In the genomic region with DNA sequence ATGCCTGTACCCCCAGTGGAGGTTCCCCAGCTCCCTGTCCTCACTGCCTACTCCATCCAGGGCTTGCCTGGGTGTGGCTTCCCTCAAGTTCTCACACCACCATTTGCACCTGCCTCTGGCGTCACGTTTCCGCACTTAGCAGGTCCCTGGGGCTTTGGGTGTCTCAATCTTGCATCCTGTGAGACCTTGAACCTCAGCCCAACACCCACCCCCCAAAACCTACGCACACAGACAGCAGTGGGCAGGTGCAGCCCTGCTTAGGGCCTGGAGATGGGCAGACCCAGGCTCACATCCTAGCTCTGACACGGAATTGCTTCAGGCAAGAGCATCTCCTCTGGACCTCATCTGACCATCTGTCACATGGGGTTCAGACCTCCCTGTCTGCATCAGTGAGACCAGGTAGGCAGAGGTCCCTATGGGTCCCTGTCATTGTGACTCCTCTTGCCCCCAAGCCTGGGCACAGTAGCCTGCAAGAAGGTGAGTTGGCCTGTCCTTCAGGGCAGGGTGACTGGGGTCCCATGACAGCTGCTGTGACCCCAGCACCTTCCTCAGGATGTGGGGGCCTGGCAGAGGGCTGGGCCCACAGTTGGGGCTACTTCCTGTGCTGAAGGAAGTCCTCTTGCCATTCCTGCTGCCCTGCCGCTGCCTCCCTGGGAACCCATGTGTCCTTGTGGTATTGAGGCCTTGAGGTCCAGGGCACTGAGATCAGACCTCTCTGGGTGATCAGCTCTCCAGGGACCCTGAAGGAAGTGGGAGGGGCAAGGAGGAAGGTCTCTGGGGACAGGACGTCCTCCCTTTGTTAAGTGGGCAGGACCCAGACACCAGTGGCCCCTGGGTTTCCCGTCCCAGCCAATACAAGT, we compare ENCODE assay signal across 1 cellular context.
TF ChIP-seq lines count a peak whose summit lies in the region.

No MANE protein-coding gene starts in this region.

TF ChIP-seq in GM12878, 131 proteins besides CTCF, POLR2A, EP300 and RAD21 (continued from another document):
- TF ChIP-seq, protein P1, sequence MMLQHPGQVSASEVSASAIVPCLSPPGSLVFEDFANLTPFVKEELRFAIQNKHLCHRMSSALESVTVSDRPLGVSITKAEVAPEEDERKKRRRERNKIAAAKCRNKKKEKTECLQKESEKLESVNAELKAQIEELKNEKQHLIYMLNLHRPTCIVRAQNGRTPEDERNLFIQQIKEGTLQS (IDR thresholded peaks at IDR 0.05; ENCODE audit: borderline replicate concordance, extremely low read depth, low read depth, low read length) = no peak
- peak; percentile 97 for TF ChIP-seq TCF12 (IDR thresholded peaks at IDR 0.05; ENCODE audit: low read depth, low read length)
- TF ChIP-seq BCL11A (IDR thresholded peaks at IDR 0.05; ENCODE audit: low read depth, low read length) = peak; percentile 87
- peak; percentile 84; the same call in 1 of the 2 replicates for TF ChIP-seq CHD1 (IDR thresholded peaks at IDR 0.05; ENCODE audit: low read depth, low read length)
- TF ChIP-seq MEF2A (IDR thresholded peaks at IDR 0.05; ENCODE audit: insufficient read depth, low read depth, low read length) = 0 out of 2 replicates have a peak, but pooled peaks have one; percentile 36
- no peak for TF ChIP-seq EGR1 (IDR thresholded peaks at IDR 0.05; ENCODE audit: borderline replicate concordance in 1 of 2, low read depth in 2 of 2, low read length in 2 of 2)
- TF ChIP-seq NFIC (IDR thresholded peaks at IDR 0.05; ENCODE audit: low read depth, low read length) = no peak
- peak; percentile 75; the same call in 1 of the 2 replicates for TF ChIP-seq BMI1 (IDR thresholded peaks at IDR 0.05; ENCODE audit: borderline replicate concordance)
- TF ChIP-seq SP1 (IDR thresholded peaks at IDR 0.05; ENCODE audit: low read depth, low read length) = peak; percentile 66
- TF ChIP-seq IKZF2 (IDR thresholded peaks at IDR 0.05) = peak; percentile 75 to 85
- TF ChIP-seq, protein P2, sequence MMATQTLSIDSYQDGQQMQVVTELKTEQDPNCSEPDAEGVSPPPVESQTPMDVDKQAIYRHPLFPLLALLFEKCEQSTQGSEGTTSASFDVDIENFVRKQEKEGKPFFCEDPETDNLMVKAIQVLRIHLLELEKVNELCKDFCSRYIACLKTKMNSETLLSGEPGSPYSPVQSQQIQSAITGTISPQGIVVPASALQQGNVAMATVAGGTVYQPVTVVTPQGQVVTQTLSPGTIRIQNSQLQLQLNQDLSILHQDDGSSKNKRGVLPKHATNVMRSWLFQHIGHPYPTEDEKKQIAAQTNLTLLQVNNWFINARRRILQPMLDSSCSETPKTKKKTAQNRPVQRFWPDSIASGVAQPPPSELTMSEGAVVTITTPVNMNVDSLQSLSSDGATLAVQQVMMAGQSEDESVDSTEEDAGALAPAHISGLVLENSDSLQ (IDR thresholded peaks at IDR 0.05) = peak; percentile 64
- TF ChIP-seq POLR2AphosphoS2 (IDR thresholded peaks at IDR 0.05; ENCODE audit: low read depth, low read length) = peak; percentile 73; the same call in 1 of the 2 replicates
- no peak for TF ChIP-seq ZNF622 (IDR thresholded peaks at IDR 0.05)
- TF ChIP-seq, protein P3, sequence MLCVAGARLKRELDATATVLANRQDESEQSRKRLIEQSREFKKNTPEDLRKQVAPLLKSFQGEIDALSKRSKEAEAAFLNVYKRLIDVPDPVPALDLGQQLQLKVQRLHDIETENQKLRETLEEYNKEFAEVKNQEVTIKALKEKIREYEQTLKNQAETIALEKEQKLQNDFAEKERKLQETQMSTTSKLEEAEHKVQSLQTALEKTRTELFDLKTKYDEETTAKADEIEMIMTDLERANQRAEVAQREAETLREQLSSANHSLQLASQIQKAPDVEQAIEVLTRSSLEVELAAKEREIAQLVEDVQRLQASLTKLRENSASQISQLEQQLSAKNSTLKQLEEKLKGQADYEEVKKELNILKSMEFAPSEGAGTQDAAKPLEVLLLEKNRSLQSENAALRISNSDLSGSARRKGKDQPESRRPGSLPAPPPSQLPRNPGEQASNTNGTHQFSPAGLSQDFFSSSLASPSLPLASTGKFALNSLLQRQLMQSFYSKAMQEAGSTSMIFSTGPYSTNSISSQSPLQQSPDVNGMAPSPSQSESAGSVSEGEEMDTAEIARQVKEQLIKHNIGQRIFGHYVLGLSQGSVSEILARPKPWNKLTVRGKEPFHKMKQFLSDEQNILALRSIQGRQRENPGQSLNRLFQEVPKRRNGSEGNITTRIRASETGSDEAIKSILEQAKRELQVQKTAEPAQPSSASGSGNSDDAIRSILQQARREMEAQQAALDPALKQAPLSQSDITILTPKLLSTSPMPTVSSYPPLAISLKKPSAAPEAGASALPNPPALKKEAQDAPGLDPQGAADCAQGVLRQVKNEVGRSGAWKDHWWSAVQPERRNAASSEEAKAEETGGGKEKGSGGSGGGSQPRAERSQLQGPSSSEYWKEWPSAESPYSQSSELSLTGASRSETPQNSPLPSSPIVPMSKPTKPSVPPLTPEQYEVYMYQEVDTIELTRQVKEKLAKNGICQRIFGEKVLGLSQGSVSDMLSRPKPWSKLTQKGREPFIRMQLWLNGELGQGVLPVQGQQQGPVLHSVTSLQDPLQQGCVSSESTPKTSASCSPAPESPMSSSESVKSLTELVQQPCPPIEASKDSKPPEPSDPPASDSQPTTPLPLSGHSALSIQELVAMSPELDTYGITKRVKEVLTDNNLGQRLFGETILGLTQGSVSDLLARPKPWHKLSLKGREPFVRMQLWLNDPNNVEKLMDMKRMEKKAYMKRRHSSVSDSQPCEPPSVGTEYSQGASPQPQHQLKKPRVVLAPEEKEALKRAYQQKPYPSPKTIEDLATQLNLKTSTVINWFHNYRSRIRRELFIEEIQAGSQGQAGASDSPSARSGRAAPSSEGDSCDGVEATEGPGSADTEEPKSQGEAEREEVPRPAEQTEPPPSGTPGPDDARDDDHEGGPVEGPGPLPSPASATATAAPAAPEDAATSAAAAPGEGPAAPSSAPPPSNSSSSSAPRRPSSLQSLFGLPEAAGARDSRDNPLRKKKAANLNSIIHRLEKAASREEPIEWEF (IDR thresholded peaks at IDR 0.05; ENCODE audit: insufficient replicate concordance, low read depth, low read length) = peak; percentile 56
- no peak for TF ChIP-seq SUZ12 (IDR thresholded peaks at IDR 0.05; ENCODE audit: unreplicated experiment)
- TF ChIP-seq, protein P4, sequence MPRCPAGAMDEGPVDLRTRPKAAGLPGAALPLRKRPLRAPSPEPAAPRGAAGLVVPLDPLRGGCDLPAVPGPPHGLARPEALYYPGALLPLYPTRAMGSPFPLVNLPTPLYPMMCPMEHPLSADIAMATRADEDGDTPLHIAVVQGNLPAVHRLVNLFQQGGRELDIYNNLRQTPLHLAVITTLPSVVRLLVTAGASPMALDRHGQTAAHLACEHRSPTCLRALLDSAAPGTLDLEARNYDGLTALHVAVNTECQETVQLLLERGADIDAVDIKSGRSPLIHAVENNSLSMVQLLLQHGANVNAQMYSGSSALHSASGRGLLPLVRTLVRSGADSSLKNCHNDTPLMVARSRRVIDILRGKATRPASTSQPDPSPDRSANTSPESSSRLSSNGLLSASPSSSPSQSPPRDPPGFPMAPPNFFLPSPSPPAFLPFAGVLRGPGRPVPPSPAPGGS (IDR thresholded peaks at IDR 0.05; ENCODE audit: borderline replicate concordance, insufficient read depth, low read depth, low read length, poor library complexity, severe bottlenecking) = no peak
- TF ChIP-seq ZNF384 (IDR thresholded peaks at IDR 0.05; ENCODE audit: borderline replicate concordance, low read depth, low read length) = no peak
- TF ChIP-seq CHD4 (IDR thresholded peaks at IDR 0.05) = no peak
- TF ChIP-seq PAX5 (IDR thresholded peaks at IDR 0.05; ENCODE audit: borderline replicate concordance, low read depth, low read length) = peak; percentile 82
- TF ChIP-seq CBX5 (IDR thresholded peaks at IDR 0.05; ENCODE audit: low read depth) = no peak
- TF ChIP-seq JUNB (IDR thresholded peaks at IDR 0.05) = 0 out of 2 replicates have a peak, but pooled peaks have one; percentile 10
- TF ChIP-seq IKZF1 (conservative IDR thresholded peaks at IDR 0.05) = peak; percentile 92
- TF ChIP-seq RFX5 (IDR thresholded peaks at IDR 0.05; ENCODE audit: low read depth, low read length) = peak; percentile 16; the same call in 1 of the 2 replicates
- TF ChIP-seq ESRRA (IDR thresholded peaks at IDR 0.05; ENCODE audit: low read length) = no peak
- TF ChIP-seq MTA3 (IDR thresholded peaks at IDR 0.05; ENCODE audit: borderline replicate concordance, low read length) = no peak
- TF ChIP-seq STAT3 (IDR thresholded peaks at IDR 0.05; ENCODE audit: low read depth, low read length) = no peak
- no peak for TF ChIP-seq HDAC6 (IDR thresholded peaks at IDR 0.05; ENCODE audit: unreplicated experiment)
TF ChIP-seq in GM12878: peak in this region for 63.
